4 cellular contexts compared by ENCODE assay signal in genomic region chr3:46593274-46593862, GRCh38.
TF ChIP-seq lines count a peak whose summit lies in the region.

No MANE protein-coding gene starts in this region.

TF ChIP-seq in GM23338, 12 proteins besides CTCF, POLR2A, EP300 and RAD21 (continues in another document):
- TF ChIP-seq POLR2AphosphoS5 (IDR thresholded peaks at IDR 0.05; ENCODE audit: low read depth): no peak
- TF ChIP-seq JUNB (IDR thresholded peaks at IDR 0.05; ENCODE audit: unreplicated experiment): no peak
- TF ChIP-seq ZNF114 (CRISPR knock-in tag; IDR thresholded peaks at IDR 0.05): no peak
- no peak for TF ChIP-seq EZH2phosphoT487 (IDR thresholded peaks at IDR 0.05; ENCODE audit: unreplicated experiment)
- no peak for TF ChIP-seq REST (IDR thresholded peaks at IDR 0.05; ENCODE audit: unreplicated experiment)
- TF ChIP-seq EZH2 (IDR thresholded peaks at IDR 0.05; ENCODE audit: low read depth, unreplicated experiment): no peak
- TF ChIP-seq STAT1 (IDR thresholded peaks at IDR 0.05; ENCODE audit: unreplicated experiment): no peak
- TF ChIP-seq ETS1 (IDR thresholded peaks at IDR 0.05): no peak

TF ChIP-seq in Ishikawa, 13 proteins besides CTCF, POLR2A, EP300 and RAD21:
- TF ChIP-seq TAF1 (IDR thresholded peaks at IDR 0.05; ENCODE audit: low read depth): no peak
- TF ChIP-seq, protein P1, sequence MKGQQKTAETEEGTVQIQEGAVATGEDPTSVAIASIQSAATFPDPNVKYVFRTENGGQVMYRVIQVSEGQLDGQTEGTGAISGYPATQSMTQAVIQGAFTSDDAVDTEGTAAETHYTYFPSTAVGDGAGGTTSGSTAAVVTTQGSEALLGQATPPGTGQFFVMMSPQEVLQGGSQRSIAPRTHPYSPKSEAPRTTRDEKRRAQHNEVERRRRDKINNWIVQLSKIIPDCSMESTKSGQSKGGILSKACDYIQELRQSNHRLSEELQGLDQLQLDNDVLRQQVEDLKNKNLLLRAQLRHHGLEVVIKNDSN (IDR thresholded peaks at IDR 0.05): no peak
- no peak for TF ChIP-seq CREB1 (IDR thresholded peaks at IDR 0.05; ENCODE audit: low read depth)
- no peak for TF ChIP-seq NFIC (IDR thresholded peaks at IDR 0.05)
- TF ChIP-seq TCF12 (IDR thresholded peaks at IDR 0.05; ENCODE audit: low read depth): no peak
- no peak for TF ChIP-seq TEAD4 (IDR thresholded peaks at IDR 0.05)
- TF ChIP-seq, protein P2, sequence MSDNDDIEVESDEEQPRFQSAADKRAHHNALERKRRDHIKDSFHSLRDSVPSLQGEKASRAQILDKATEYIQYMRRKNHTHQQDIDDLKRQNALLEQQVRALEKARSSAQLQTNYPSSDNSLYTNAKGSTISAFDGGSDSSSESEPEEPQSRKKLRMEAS (IDR thresholded peaks at IDR 0.05): no peak
- no peak for TF ChIP-seq YY1 (IDR thresholded peaks at IDR 0.05; ENCODE audit: low read depth)
- no peak for TF ChIP-seq EGR1 (IDR thresholded peaks at IDR 0.05)
- no peak for TF ChIP-seq FOXM1 (IDR thresholded peaks at IDR 0.05; ENCODE audit: borderline replicate concordance, low read depth)
- TF ChIP-seq ZBTB7A (IDR thresholded peaks at IDR 0.05; ENCODE audit: low read depth): no peak

TF ChIP-seq in WTC11, 78 proteins besides CTCF, POLR2A, EP300 and RAD21 (continues in another document):
- TF ChIP-seq NFE2L1 (CRISPR knock-in tag; IDR thresholded peaks at IDR 0.05) (no peak), ZNF416 (CRISPR knock-in tag; IDR thresholded peaks at IDR 0.05) (no peak), RELA (CRISPR knock-in tag; IDR thresholded peaks at IDR 0.05; ENCODE audit: borderline replicate concordance) (no peak), E2F5 (CRISPR knock-in tag; IDR thresholded peaks at IDR 0.05) (no peak), ELF4 (CRISPR knock-in tag; IDR thresholded peaks at IDR 0.05; ENCODE audit: low read depth) (no peak), GABPB1 (CRISPR knock-in tag; IDR thresholded peaks at IDR 0.05) (no peak), ZNF263 (CRISPR knock-in tag; IDR thresholded peaks at IDR 0.05; ENCODE audit: low read depth) (no peak), MYBL2 (CRISPR knock-in tag; IDR thresholded peaks at IDR 0.05) (no peak), CBFB (CRISPR knock-in tag; IDR thresholded peaks at IDR 0.05; ENCODE audit: low read depth) (no peak), E2F1 (CRISPR knock-in tag; IDR thresholded peaks at IDR 0.05) (no peak), EMX1 (CRISPR knock-in tag; IDR thresholded peaks at IDR 0.05) (no peak)
- TF ChIP-seq, protein P3, sequence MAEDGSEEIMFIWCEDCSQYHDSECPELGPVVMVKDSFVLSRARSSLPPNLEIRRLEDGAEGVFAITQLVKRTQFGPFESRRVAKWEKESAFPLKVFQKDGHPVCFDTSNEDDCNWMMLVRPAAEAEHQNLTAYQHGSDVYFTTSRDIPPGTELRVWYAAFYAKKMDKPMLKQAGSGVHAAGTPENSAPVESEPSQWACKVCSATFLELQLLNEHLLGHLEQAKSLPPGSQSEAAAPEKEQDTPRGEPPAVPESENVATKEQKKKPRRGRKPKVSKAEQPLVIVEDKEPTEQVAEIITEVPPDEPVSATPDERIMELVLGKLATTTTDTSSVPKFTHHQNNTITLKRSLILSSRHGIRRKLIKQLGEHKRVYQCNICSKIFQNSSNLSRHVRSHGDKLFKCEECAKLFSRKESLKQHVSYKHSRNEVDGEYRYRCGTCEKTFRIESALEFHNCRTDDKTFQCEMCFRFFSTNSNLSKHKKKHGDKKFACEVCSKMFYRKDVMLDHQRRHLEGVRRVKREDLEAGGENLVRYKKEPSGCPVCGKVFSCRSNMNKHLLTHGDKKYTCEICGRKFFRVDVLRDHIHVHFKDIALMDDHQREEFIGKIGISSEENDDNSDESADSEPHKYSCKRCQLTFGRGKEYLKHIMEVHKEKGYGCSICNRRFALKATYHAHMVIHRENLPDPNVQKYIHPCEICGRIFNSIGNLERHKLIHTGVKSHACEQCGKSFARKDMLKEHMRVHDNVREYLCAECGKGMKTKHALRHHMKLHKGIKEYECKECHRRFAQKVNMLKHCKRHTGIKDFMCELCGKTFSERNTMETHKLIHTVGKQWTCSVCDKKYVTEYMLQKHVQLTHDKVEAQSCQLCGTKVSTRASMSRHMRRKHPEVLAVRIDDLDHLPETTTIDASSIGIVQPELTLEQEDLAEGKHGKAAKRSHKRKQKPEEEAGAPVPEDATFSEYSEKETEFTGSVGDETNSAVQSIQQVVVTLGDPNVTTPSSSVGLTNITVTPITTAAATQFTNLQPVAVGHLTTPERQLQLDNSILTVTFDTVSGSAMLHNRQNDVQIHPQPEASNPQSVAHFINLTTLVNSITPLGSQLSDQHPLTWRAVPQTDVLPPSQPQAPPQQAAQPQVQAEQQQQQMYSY (CRISPR knock-in tag; IDR thresholded peaks at IDR 0.05): no peak
- TF ChIP-seq, protein P4, sequence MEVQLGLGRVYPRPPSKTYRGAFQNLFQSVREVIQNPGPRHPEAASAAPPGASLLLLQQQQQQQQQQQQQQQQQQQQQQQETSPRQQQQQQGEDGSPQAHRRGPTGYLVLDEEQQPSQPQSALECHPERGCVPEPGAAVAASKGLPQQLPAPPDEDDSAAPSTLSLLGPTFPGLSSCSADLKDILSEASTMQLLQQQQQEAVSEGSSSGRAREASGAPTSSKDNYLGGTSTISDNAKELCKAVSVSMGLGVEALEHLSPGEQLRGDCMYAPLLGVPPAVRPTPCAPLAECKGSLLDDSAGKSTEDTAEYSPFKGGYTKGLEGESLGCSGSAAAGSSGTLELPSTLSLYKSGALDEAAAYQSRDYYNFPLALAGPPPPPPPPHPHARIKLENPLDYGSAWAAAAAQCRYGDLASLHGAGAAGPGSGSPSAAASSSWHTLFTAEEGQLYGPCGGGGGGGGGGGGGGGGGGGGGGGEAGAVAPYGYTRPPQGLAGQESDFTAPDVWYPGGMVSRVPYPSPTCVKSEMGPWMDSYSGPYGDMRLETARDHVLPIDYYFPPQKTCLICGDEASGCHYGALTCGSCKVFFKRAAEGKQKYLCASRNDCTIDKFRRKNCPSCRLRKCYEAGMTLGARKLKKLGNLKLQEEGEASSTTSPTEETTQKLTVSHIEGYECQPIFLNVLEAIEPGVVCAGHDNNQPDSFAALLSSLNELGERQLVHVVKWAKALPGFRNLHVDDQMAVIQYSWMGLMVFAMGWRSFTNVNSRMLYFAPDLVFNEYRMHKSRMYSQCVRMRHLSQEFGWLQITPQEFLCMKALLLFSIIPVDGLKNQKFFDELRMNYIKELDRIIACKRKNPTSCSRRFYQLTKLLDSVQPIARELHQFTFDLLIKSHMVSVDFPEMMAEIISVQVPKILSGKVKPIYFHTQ (CRISPR knock-in tag; IDR thresholded peaks at IDR 0.05): no peak

TF ChIP-seq in HepG2, 621 proteins besides CTCF, POLR2A, EP300 and RAD21:
- TF ChIP-seq CEBPB (IDR thresholded peaks at IDR 0.05; ENCODE audit: borderline replicate concordance, low read depth, low read length): peak; percentile 36
- TF ChIP-seq ZNF17 (CRISPR knock-in tag; IDR thresholded peaks at IDR 0.05): no peak
